In the genomic region with DNA sequence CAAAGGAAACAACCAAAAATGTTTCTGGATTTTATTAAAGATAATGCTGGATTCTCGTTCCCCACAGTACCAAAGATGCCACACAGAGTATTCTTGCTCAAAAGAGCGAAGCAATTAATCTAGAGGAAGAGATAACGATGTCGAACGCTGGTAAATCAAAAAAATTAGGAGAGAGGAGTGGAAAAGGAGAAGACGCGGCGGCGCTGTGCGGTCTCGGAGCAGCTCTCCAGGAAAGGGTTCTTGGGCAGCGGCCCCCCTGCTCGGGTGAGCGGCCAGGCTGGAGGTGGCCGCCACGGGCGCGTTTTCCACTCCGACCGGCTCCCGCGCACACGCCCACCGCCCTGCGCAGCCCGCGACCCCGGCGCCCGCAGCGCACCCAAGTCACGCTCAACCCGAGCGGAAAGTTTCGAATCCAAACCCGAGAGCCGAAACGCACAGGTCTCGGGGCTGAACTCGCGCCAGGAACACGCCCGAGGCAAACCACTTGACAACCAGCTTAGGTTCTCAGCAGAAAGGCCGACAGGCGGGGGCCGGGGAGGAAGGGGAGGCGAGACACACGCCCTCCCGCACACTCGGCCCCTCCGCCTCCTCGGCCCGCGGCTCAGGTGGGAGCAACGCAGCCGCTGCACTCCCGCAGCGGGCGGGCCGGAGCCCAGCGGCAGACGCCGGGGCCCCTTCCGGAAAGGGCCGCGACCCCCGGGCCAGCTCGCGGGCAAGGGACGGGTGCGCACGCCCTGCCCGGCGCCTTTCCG, we compare ENCODE assay signal across 1 cellular context.
A peak's percentile ranks its signal among the peaks of the same experiment; 100 is the strongest.
TF ChIP-seq lines count a peak whose summit lies in the region.

No MANE protein-coding gene starts in this region.

TF ChIP-seq in K562, 482 proteins besides CTCF, POLR2A, EP300 and RAD21 (continued from another document and continues in another):
- TF ChIP-seq, protein P1, sequence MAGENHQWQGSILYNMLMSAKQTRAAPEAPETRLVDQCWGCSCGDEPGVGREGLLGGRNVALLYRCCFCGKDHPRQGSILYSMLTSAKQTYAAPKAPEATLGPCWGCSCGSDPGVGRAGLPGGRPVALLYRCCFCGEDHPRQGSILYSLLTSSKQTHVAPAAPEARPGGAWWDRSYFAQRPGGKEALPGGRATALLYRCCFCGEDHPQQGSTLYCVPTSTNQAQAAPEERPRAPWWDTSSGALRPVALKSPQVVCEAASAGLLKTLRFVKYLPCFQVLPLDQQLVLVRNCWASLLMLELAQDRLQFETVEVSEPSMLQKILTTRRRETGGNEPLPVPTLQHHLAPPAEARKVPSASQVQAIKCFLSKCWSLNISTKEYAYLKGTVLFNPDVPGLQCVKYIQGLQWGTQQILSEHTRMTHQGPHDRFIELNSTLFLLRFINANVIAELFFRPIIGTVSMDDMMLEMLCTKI (IDR thresholded peaks at IDR 0.05; ENCODE audit: partially characterized antibody) = no peak
- TF ChIP-seq ZNF584 (CRISPR knock-in tag; IDR thresholded peaks at IDR 0.05; ENCODE audit: low read depth) = no peak
- TF ChIP-seq TBP (optimal IDR thresholded peaks at IDR 0.05; ENCODE audit: low read depth, low read length) = peak; percentile 23
- TF ChIP-seq, protein P2, sequence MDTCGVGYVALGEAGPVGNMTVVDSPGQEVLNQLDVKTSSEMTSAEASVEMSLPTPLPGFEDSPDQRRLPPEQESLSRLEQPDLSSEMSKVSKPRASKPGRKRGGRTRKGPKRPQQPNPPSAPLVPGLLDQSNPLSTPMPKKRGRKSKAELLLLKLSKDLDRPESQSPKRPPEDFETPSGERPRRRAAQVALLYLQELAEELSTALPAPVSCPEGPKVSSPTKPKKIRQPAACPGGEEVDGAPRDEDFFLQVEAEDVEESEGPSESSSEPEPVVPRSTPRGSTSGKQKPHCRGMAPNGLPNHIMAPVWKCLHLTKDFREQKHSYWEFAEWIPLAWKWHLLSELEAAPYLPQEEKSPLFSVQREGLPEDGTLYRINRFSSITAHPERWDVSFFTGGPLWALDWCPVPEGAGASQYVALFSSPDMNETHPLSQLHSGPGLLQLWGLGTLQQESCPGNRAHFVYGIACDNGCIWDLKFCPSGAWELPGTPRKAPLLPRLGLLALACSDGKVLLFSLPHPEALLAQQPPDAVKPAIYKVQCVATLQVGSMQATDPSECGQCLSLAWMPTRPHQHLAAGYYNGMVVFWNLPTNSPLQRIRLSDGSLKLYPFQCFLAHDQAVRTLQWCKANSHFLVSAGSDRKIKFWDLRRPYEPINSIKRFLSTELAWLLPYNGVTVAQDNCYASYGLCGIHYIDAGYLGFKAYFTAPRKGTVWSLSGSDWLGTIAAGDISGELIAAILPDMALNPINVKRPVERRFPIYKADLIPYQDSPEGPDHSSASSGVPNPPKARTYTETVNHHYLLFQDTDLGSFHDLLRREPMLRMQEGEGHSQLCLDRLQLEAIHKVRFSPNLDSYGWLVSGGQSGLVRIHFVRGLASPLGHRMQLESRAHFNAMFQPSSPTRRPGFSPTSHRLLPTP (IDR thresholded peaks at IDR 0.05; ENCODE audit: borderline replicate concordance, extremely low read depth, insufficient read length) = no peak
- TF ChIP-seq CEBPG (CRISPR knock-in tag; IDR thresholded peaks at IDR 0.05) = no peak
- TF ChIP-seq CEBPG (tag; conservative IDR thresholded peaks at IDR 0.05 in 1 of 2, IDR thresholded peaks at IDR 0.05 in 1 of 2) = no peak
- 0 out of 2 replicates have a peak, but pooled peaks have one; percentile 24 for TF ChIP-seq MXI1 (IDR thresholded peaks at IDR 0.05; ENCODE audit: low read depth, low read length)
- TF ChIP-seq, protein P3, sequence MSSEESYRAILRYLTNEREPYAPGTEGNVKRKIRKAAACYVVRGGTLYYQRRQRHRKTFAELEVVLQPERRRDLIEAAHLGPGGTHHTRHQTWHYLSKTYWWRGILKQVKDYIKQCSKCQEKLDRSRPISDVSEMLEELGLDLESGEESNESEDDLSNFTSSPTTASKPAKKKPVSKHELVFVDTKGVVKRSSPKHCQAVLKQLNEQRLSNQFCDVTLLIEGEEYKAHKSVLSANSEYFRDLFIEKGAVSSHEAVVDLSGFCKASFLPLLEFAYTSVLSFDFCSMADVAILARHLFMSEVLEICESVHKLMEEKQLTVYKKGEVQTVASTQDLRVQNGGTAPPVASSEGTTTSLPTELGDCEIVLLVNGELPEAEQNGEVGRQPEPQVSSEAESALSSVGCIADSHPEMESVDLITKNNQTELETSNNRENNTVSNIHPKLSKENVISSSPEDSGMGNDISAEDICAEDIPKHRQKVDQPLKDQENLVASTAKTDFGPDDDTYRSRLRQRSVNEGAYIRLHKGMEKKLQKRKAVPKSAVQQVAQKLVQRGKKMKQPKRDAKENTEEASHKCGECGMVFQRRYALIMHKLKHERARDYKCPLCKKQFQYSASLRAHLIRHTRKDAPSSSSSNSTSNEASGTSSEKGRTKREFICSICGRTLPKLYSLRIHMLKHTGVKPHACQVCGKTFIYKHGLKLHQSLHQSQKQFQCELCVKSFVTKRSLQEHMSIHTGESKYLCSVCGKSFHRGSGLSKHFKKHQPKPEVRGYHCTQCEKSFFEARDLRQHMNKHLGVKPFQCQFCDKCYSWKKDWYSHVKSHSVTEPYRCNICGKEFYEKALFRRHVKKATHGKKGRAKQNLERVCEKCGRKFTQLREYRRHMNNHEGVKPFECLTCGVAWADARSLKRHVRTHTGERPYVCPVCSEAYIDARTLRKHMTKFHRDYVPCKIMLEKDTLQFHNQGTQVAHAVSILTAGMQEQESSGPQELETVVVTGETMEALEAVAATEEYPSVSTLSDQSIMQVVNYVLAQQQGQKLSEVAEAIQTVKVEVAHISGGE (CRISPR knock-in tag; IDR thresholded peaks at IDR 0.05) = peak in 1 of 3 experiments; percentile 60; a peak in 1 of 6 replicates
- TF ChIP-seq SMARCE1 (IDR thresholded peaks at IDR 0.05) = no peak; the same call in 1 of the 2 replicates
- TF ChIP-seq NCOA2 (IDR thresholded peaks at IDR 0.05; ENCODE audit: partially characterized antibody in 2 of 2) = no peak
- TF ChIP-seq KLF13 (tag; IDR thresholded peaks at IDR 0.05; ENCODE audit: borderline replicate concordance, low read depth) = peak; percentile 58; the same call in 1 of the 2 replicates
- no peak for TF ChIP-seq NFE2L1 (tag; IDR thresholded peaks at IDR 0.05; ENCODE audit: borderline replicate concordance, low read depth)
- TF ChIP-seq, protein P4, sequence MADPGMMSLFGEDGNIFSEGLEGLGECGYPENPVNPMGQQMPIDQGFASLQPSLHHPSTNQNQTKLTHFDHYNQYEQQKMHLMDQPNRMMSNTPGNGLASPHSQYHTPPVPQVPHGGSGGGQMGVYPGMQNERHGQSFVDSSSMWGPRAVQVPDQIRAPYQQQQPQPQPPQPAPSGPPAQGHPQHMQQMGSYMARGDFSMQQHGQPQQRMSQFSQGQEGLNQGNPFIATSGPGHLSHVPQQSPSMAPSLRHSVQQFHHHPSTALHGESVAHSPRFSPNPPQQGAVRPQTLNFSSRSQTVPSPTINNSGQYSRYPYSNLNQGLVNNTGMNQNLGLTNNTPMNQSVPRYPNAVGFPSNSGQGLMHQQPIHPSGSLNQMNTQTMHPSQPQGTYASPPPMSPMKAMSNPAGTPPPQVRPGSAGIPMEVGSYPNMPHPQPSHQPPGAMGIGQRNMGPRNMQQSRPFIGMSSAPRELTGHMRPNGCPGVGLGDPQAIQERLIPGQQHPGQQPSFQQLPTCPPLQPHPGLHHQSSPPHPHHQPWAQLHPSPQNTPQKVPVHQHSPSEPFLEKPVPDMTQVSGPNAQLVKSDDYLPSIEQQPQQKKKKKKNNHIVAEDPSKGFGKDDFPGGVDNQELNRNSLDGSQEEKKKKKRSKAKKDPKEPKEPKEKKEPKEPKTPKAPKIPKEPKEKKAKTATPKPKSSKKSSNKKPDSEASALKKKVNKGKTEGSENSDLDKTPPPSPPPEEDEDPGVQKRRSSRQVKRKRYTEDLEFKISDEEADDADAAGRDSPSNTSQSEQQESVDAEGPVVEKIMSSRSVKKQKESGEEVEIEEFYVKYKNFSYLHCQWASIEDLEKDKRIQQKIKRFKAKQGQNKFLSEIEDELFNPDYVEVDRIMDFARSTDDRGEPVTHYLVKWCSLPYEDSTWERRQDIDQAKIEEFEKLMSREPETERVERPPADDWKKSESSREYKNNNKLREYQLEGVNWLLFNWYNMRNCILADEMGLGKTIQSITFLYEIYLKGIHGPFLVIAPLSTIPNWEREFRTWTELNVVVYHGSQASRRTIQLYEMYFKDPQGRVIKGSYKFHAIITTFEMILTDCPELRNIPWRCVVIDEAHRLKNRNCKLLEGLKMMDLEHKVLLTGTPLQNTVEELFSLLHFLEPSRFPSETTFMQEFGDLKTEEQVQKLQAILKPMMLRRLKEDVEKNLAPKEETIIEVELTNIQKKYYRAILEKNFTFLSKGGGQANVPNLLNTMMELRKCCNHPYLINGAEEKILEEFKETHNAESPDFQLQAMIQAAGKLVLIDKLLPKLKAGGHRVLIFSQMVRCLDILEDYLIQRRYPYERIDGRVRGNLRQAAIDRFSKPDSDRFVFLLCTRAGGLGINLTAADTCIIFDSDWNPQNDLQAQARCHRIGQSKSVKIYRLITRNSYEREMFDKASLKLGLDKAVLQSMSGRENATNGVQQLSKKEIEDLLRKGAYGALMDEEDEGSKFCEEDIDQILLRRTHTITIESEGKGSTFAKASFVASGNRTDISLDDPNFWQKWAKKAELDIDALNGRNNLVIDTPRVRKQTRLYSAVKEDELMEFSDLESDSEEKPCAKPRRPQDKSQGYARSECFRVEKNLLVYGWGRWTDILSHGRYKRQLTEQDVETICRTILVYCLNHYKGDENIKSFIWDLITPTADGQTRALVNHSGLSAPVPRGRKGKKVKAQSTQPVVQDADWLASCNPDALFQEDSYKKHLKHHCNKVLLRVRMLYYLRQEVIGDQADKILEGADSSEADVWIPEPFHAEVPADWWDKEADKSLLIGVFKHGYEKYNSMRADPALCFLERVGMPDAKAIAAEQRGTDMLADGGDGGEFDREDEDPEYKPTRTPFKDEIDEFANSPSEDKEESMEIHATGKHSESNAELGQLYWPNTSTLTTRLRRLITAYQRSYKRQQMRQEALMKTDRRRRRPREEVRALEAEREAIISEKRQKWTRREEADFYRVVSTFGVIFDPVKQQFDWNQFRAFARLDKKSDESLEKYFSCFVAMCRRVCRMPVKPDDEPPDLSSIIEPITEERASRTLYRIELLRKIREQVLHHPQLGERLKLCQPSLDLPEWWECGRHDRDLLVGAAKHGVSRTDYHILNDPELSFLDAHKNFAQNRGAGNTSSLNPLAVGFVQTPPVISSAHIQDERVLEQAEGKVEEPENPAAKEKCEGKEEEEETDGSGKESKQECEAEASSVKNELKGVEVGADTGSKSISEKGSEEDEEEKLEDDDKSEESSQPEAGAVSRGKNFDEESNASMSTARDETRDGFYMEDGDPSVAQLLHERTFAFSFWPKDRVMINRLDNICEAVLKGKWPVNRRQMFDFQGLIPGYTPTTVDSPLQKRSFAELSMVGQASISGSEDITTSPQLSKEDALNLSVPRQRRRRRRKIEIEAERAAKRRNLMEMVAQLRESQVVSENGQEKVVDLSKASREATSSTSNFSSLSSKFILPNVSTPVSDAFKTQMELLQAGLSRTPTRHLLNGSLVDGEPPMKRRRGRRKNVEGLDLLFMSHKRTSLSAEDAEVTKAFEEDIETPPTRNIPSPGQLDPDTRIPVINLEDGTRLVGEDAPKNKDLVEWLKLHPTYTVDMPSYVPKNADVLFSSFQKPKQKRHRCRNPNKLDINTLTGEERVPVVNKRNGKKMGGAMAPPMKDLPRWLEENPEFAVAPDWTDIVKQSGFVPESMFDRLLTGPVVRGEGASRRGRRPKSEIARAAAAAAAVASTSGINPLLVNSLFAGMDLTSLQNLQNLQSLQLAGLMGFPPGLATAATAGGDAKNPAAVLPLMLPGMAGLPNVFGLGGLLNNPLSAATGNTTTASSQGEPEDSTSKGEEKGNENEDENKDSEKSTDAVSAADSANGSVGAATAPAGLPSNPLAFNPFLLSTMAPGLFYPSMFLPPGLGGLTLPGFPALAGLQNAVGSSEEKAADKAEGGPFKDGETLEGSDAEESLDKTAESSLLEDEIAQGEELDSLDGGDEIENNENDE (IDR thresholded peaks at IDR 0.05; ENCODE audit: low read depth, low read length) = no peak
- peak; percentile 72; the same call in 1 of the 2 replicates for TF ChIP-seq KDM2B (CRISPR knock-in tag; IDR thresholded peaks at IDR 0.05)
- no peak for TF ChIP-seq CEBPB (tag; IDR thresholded peaks at IDR 0.05)
- TF ChIP-seq, protein P5, sequence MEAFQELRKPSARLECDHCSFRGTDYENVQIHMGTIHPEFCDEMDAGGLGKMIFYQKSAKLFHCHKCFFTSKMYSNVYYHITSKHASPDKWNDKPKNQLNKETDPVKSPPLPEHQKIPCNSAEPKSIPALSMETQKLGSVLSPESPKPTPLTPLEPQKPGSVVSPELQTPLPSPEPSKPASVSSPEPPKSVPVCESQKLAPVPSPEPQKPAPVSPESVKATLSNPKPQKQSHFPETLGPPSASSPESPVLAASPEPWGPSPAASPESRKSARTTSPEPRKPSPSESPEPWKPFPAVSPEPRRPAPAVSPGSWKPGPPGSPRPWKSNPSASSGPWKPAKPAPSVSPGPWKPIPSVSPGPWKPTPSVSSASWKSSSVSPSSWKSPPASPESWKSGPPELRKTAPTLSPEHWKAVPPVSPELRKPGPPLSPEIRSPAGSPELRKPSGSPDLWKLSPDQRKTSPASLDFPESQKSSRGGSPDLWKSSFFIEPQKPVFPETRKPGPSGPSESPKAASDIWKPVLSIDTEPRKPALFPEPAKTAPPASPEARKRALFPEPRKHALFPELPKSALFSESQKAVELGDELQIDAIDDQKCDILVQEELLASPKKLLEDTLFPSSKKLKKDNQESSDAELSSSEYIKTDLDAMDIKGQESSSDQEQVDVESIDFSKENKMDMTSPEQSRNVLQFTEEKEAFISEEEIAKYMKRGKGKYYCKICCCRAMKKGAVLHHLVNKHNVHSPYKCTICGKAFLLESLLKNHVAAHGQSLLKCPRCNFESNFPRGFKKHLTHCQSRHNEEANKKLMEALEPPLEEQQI (IDR thresholded peaks at IDR 0.05) = no peak
- no peak for TF ChIP-seq SREBF2 (CRISPR knock-in tag; IDR thresholded peaks at IDR 0.05)
- TF ChIP-seq, protein P6, sequence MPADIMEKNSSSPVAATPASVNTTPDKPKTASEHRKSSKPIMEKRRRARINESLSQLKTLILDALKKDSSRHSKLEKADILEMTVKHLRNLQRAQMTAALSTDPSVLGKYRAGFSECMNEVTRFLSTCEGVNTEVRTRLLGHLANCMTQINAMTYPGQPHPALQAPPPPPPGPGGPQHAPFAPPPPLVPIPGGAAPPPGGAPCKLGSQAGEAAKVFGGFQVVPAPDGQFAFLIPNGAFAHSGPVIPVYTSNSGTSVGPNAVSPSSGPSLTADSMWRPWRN (IDR thresholded peaks at IDR 0.05; ENCODE audit: low read depth) = no peak
- TF ChIP-seq, protein P7, sequence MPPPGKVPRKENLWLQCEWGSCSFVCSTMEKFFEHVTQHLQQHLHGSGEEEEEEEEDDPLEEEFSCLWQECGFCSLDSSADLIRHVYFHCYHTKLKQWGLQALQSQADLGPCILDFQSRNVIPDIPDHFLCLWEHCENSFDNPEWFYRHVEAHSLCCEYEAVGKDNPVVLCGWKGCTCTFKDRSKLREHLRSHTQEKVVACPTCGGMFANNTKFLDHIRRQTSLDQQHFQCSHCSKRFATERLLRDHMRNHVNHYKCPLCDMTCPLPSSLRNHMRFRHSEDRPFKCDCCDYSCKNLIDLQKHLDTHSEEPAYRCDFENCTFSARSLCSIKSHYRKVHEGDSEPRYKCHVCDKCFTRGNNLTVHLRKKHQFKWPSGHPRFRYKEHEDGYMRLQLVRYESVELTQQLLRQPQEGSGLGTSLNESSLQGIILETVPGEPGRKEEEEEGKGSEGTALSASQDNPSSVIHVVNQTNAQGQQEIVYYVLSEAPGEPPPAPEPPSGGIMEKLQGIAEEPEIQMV (tag; conservative IDR thresholded peaks at IDR 0.05; ENCODE audit: low read depth) = no peak
- TF ChIP-seq CBX3 (IDR thresholded peaks at IDR 0.05; ENCODE audit: borderline replicate concordance in 1 of 2, low read length in 2 of 2) = no peak
- peak; percentile 70 for TF ChIP-seq HNRNPLL (IDR thresholded peaks at IDR 0.05; ENCODE audit: low read depth, low read length, poor library complexity, severe bottlenecking)
- peak; percentile 40; the same call in 1 of the 2 replicates for TF ChIP-seq SMAD4 (CRISPR knock-in tag; conservative IDR thresholded peaks at IDR 0.05)
